In the genomic region with DNA sequence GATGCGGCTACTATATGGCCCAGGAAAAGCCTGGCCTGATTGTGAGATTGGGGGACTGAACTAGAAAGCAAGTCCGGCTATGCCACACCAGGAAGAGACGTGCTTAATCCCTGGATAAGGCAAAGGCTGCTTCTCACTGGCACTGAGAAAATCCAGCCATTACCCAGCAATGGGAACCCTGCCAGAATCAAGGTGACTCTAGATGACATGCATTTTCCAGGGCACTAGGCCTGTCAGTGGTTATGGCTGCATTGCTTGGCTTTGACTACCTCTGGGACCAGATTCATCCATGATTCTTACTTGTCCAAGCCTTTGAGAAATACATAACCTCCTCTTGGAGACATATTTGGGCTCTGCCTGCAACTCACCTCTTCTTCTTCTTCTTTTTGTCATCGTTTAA, we compare ENCODE assay signal across 17 cellular contexts.
"Had no signal": no experiment of that assay in that cellular context is flagged by ENCODE, and none has a peak within 500 bp of the region (broad histone marks: within the 10 kb centered on the region; RNA-seq: fewer than 3 reads in every experiment).

No MANE protein-coding gene starts in this region.

- H3K4me3 Mint-ChIP-seq: naive thymus-derived CD4-positive, alpha-beta T cell; nephron progenitor cell had no signal

- ATAC-seq: esophagus mucosa; naive thymus-derived CD4-positive, alpha-beta T cell; psoas muscle had no signal

- DNase-seq: cortex of kidney; dorsolateral prefrontal cortex; effector CD8-positive, alpha-beta T cell; mesendoderm; naive thymus-derived CD4-positive, alpha-beta T cell; nephron progenitor cell; psoas muscle; retina; small intestine; stimulated activated CD4-positive, alpha-beta T cell treated with anti-CD3 and anti-CD28 coated beads, Interleukin-12 subunit alpha, Interleukin-12 subunit beta, amount 100 ng/mL, for 4 hours; stimulated activated naive CD4-positive, alpha-beta T cell; stomach; substantia nigra; trophoblast cell had no signal

- H3K79me2 ChIP-seq: parathyroid adenoma had no signal

- H3K4me3 ChIP-seq: dorsolateral prefrontal cortex, psoas muscle, stomach, thoracic aorta had no signal

- H3K9ac ChIP-seq: parathyroid adenoma had no signal

- H3K27me3 ChIP-seq: dorsolateral prefrontal cortex, stomach had no signal

- H3K27ac ChIP-seq: dorsolateral prefrontal cortex, parathyroid adenoma, psoas muscle, stomach, thoracic aorta had no signal

- H3K9me3 ChIP-seq: stomach, thoracic aorta had no signal

- H3K4me1 Mint-ChIP-seq: nephron progenitor cell had no signal

- H3K4me1 ChIP-seq: parathyroid adenoma, psoas muscle, stomach had no signal

- H3K27ac Mint-ChIP-seq: naive thymus-derived CD4-positive, alpha-beta T cell; nephron progenitor cell had no signal

- H2AFZ ChIP-seq: parathyroid adenoma had no signal

- H3K36me3 ChIP-seq: stomach, thoracic aorta had no signal

- H3K36me3 Mint-ChIP-seq: naive thymus-derived CD4-positive, alpha-beta T cell had no signal
